ENCODE assay signal across 20 cellular contexts in the genomic region with DNA sequence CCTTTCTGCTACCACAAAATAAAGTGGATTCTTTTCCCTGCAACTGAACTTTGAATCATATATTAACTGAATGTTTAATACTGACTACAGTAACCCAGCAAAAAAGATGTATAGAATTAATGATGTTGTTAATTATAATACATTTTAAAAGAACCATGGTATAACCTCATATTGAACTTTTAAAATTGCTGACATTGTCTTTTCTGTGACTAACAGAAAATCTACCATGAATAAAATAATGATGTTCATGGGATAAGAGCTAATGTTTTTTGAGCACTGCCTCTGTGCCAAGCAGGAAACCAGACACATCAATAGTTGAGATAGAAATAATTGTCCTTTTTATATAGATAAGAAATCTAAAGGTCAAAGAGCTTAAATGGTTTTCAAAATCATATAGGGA.
DNase-seq lines count a peak whose midpoint lies in the region; ATAC-seq, FAIRE-seq and TF ChIP-seq lines count a peak whose summit lies in the region.
"Had no signal": no experiment of that assay in that cellular context is flagged by ENCODE, and none has a peak within 500 bp of the region (broad histone marks: within the 10 kb centered on the region; RNA-seq: fewer than 3 reads in every experiment).

No MANE protein-coding gene starts in this region.

- H4K20me1 ChIP-seq in IMR-90 (ENCODE audit: insufficient read depth, low read length) (no peaks in the 10 kb centered on the region), H1 (replicated peaks in 1 of 2; ENCODE audit: control insufficient read depth in 1 of 2, insufficient read depth in 2 of 2, low read length in 2 of 2) (no peaks in the 10 kb centered on the region)
- H4K20me1 ChIP-seq: BLaER1 treated with 17β-estradiol and CSF1 and Interleukin-3, amounts not matched to agents 10 nM and 100 nM had no signal

- no peak overlapping the region for H3K18ac ChIP-seq in IMR-90 (ENCODE audit: low read depth, low read length)
- no peak overlapping the region for H3K18ac ChIP-seq in H1 (ENCODE audit: extremely low read depth, low read length)

- TF ChIP-seq CTCF in A549 (IDR thresholded peaks at IDR 0.05) = no peak
- TF ChIP-seq CTCF in IMR-90 (conservative IDR thresholded peaks at IDR 0.05; ENCODE audit: low read depth, low read length) = no peak
- TF ChIP-seq CTCF in H1 (IDR thresholded peaks at IDR 0.05; ENCODE audit: control extremely low read depth in 1 of 3, insufficient read depth in 1 of 3, low read depth in 1 of 3, low read length in 3 of 3) = no peak

- H3K4me2 ChIP-seq in A549 = no peak overlapping the region
- H3K4me2 ChIP-seq in IMR-90 (ENCODE audit: low read depth, low read length) = no peak overlapping the region
- H3K4me2 ChIP-seq in H1 (ENCODE audit: insufficient read depth in 1 of 2, low read depth in 2 of 2, low read length in 2 of 2) = no peak overlapping the region
- H3K4me2 ChIP-seq: BLaER1 treated with 17β-estradiol and CSF1 and Interleukin-3, amounts not matched to agents 10 nM and 100 nM had no signal

- H3K9ac ChIP-seq in IMR-90 (ENCODE audit: low read depth, low read length) (no peak overlapping the region), H1 (replicated peaks in 1 of 4; ENCODE audit: extremely low read depth in 1 of 4, low read depth in 3 of 4, low read length in 3 of 4) (no peak overlapping the region)
- H3K9ac ChIP-seq: BLaER1 treated with 17β-estradiol and CSF1 and Interleukin-3, amounts not matched to agents 10 nM and 100 nM had no signal

- POLR2A ChIA-PET in A549 (lab: Yijun Ruan, JAX) (no interaction called here), IMR-90 (lab: Charles Lee; ENCODE audit: unreplicated experiment) (no interaction called here), H1 (lab: Charles Lee; ENCODE audit: partially characterized antibody) (no interaction called here)

- H3K36me3 ChIP-seq in IMR-90 (ENCODE audit: control insufficient read depth, insufficient read depth, low read length) (no peaks in the 10 kb centered on the region), H1 (ENCODE audit: control insufficient read depth in 2 of 4, insufficient read depth in 4 of 4, low read length in 3 of 4) (no peaks in the 10 kb centered on the region)
- H3K36me3 ChIP-seq: BLaER1 treated with 17β-estradiol and CSF1 and Interleukin-3, amounts not matched to agents 10 nM and 100 nM had no signal

- TF ChIP-seq RAD21 in A549 (conservative IDR thresholded peaks at IDR 0.05 in 1 of 2, IDR thresholded peaks at IDR 0.05 in 1 of 2) (no peak), IMR-90 (IDR thresholded peaks at IDR 0.05; ENCODE audit: low read length) (no peak), H1 (IDR thresholded peaks at IDR 0.05 in 1 of 2, conservative IDR thresholded peaks at IDR 0.05 in 1 of 2; ENCODE audit: low read depth in 2 of 2, low read length in 2 of 2) (no peak)

- H3K4ac ChIP-seq in IMR-90 (ENCODE audit: low read depth, low read length) (no peak overlapping the region), H1 (replicated peaks; ENCODE audit: insufficient read length, low read depth, low read length) (no peak overlapping the region)

- intact Hi-C loops in IMR-90 (cut with micrococcal nuclease) = no loop called here

- no peak overlapping the region for H2BK12ac ChIP-seq in H1 (ENCODE audit: low read depth, low read length)

- FAIRE-seq in A549 (lab: Jason Lieb, UNC) (no peak), H1 (lab: Jason Lieb, UNC) (no peak)
- FAIRE-seq: G401.6, GM12891, GM19239 had no signal

- no peaks in the 10 kb centered on the region for H3K36me3 Mint-ChIP-seq in T-helper 17 cell (ENCODE audit: low read depth)
- H3K36me3 Mint-ChIP-seq: CD8-positive, alpha-beta T cell had no signal

- H3K14ac ChIP-seq in IMR-90 (replicated peaks; ENCODE audit: low read depth, low read length) (no peak overlapping the region), H1 (ENCODE audit: insufficient read length) (no peak overlapping the region)

- dilution Hi-C loops in IMR-90 (cut with HindIII; ENCODE audit: low sequenced_read_pairs, unreplicated experiment) = no loop called here

- H2AFZ ChIP-seq in IMR-90 (replicated peaks; ENCODE audit: low read length, poor library complexity) = no peak overlapping the region
- H2AFZ ChIP-seq in H1 (ENCODE audit: low read length) = no peak overlapping the region

- DNase-seq in A549 (ENCODE audit: low read depth in 1 of 2, low spot score in 1 of 2) (no peak), IMR-90 (no peak), H1 (ENCODE audit: low read depth in 1 of 2, low spot score in 2 of 2) (no peak), T-helper 17 cell (no peak), NCI-H1436 treated with DMSO at 0.1 percent for 48 hours (lab: John Stamatoyannopoulos, UW) (no peak)
- DNase-seq: 8988T; AML-193; Caco-2; Calu3; CD4-positive, alpha-beta T cell; CD8-positive, alpha-beta T cell; DMS79 treated with DMSO at 0.1 percent for 48 hours; GF-D8 had no signal

- H4K91ac ChIP-seq in IMR-90 (ENCODE audit: insufficient read depth, low read depth, low read length) = no peak overlapping the region
- no peak overlapping the region for H4K91ac ChIP-seq in H1 (replicated peaks; ENCODE audit: insufficient read length, low read length)

- no peaks in the 10 kb centered on the region for H3K4me1 Mint-ChIP-seq in T-helper 17 cell
- H3K4me1 Mint-ChIP-seq: B cell had no signal

- no peak overlapping the region for H3K4me3 ChIP-seq in A549
- H3K4me3 ChIP-seq in IMR-90 (ENCODE audit: insufficient read depth, low read depth, low read length) = no peak overlapping the region
- H3K4me3 ChIP-seq in H1 (ENCODE audit: extremely low read depth in 1 of 4, insufficient read depth in 2 of 4, low read depth in 3 of 4, low read length in 4 of 4) = no peak overlapping the region
- H3K4me3 ChIP-seq: BLaER1 treated with 17β-estradiol and CSF1 and Interleukin-3, amounts not matched to agents 10 nM and 100 nM had no signal

- H3K27me3 ChIP-seq in IMR-90 (ENCODE audit: control insufficient read depth, insufficient read depth, low read length) = no peaks in the 10 kb centered on the region
- H3K27me3 ChIP-seq in H1 (replicated peaks in 1 of 4; ENCODE audit: control insufficient read depth in 3 of 4, extremely low read depth in 1 of 4, insufficient read depth in 3 of 4, low read length in 3 of 4) = no peaks in the 10 kb centered on the region
- H3K27me3 ChIP-seq: BLaER1 treated with 17β-estradiol and CSF1 and Interleukin-3, amounts not matched to agents 10 nM and 100 nM had no signal

- H3K23ac ChIP-seq in IMR-90 (ENCODE audit: low read depth, low read length) (no peak overlapping the region), H1 (ENCODE audit: insufficient read length) (no peak overlapping the region)

- H3K4me3 Mint-ChIP-seq in T-helper 17 cell = no peak overlapping the region
- H3K4me3 Mint-ChIP-seq: B cell; CD4-positive, alpha-beta T cell; CD8-positive, alpha-beta T cell had no signal

- H2BK15ac ChIP-seq in IMR-90 (ENCODE audit: low read depth, low read length) (no peak overlapping the region), H1 (ENCODE audit: low read length) (no peak overlapping the region)

- H3K23me2 ChIP-seq in H1 (ENCODE audit: low read depth, low read length) = no peaks in the 10 kb centered on the region

- H3K56ac ChIP-seq in IMR-90 (ENCODE audit: extremely low read depth, insufficient read depth, low read length) = no peak overlapping the region
- no peak overlapping the region for H3K56ac ChIP-seq in H1 (replicated peaks; ENCODE audit: insufficient read length, low read depth, low read length)

- H3K9me3 ChIP-seq in A549 = no peaks in the 10 kb centered on the region
- peaks cover 5% of the 10 kb centered on the region for H3K9me3 ChIP-seq in IMR-90 (ENCODE audit: control insufficient read depth, insufficient read depth, low read length)
- peaks cover 0 to 2% of the 10 kb centered on the region in 2 experiments; a peak in 1 of 4 replicates for H3K9me3 ChIP-seq in H1 (ENCODE audit: insufficient read depth in 2 of 2, low read depth in 1 of 2, low read length in 1 of 2)
- H3K9me3 ChIP-seq in T-helper 17 cell (ENCODE audit: control insufficient read depth, low read length, poor library complexity, severe bottlenecking) = no peaks in the 10 kb centered on the region
- H3K9me3 ChIP-seq: BLaER1 treated with 17β-estradiol and CSF1 and Interleukin-3, amounts not matched to agents 10 nM and 100 nM; Caco-2 had no signal

- H3K27ac ChIP-seq in A549 (no peak overlapping the region), IMR-90 (ENCODE audit: insufficient read depth, low read length) (no peak overlapping the region), H1 (ENCODE audit: low read depth, low read length) (no peak overlapping the region)
- H3K27ac ChIP-seq: BLaER1 treated with 17β-estradiol and CSF1 and Interleukin-3, amounts not matched to agents 10 nM and 100 nM; C4-2B had no signal

- CTCF ChIA-PET in A549 (lab: Yijun Ruan, JAX) = no interaction called here
- CTCF ChIA-PET in IMR-90 (lab: Yijun Ruan, JAX) = no interaction called here
- CTCF ChIA-PET in H1 (lab: Charles Lee; ENCODE audit: partially characterized antibody) = no interaction called here

- H3K79me1 ChIP-seq in IMR-90 (ENCODE audit: low read depth in 1 of 2, low read length in 2 of 2) = no peaks in the 10 kb centered on the region
- no peaks in the 10 kb centered on the region for H3K79me1 ChIP-seq in H1 (ENCODE audit: low read depth, low read length)

- no peak overlapping the region for H3K27ac Mint-ChIP-seq in T-helper 17 cell
- H3K27ac Mint-ChIP-seq: B cell; CD4-positive, alpha-beta T cell; CD8-positive, alpha-beta T cell had no signal

- H2BK5ac ChIP-seq in IMR-90 (ENCODE audit: low read depth, low read length, poor library complexity, severe bottlenecking) = no peak overlapping the region
- H2BK5ac ChIP-seq in H1 (ENCODE audit: low read depth, low read length) = no peak overlapping the region

- H4K8ac ChIP-seq in IMR-90 (ENCODE audit: low read depth in 2 of 2, low read length in 2 of 2) = no peak overlapping the region
- H4K8ac ChIP-seq in H1 (ENCODE audit: extremely low read depth, insufficient read depth, low read length) = no peak overlapping the region

- BruUV-seq in IMR-90 (replicated peaks; lab: Mats Ljungman, UMichigan) = no TSS peak

- in situ Hi-C loops in IMR-90 (cut with MboI; ENCODE audit: low sequenced_read_pairs) = no loop called here

- H3K9me1 ChIP-seq in IMR-90 (ENCODE audit: insufficient read depth, low read length) = no peaks in the 10 kb centered on the region

- TF ChIP-seq POLR2A in A549 (IDR thresholded peaks at IDR 0.05; ENCODE audit: low read length) (no peak), IMR-90 (IDR thresholded peaks at IDR 0.05; ENCODE audit: low read depth, low read length) (no peak), H1 (IDR thresholded peaks at IDR 0.05; ENCODE audit: control extremely low read depth in 1 of 2, low read depth in 2 of 2, low read length in 2 of 2) (no peak)

- ATAC-seq in A549 = no peak
- ATAC-seq in IMR-90 (ENCODE audit: low read depth) = no peak
- ATAC-seq in T-helper 17 cell = no peak
- ATAC-seq in GM21825 (IDR thresholded peaks at IDR 0.05; ENCODE audit: unreplicated experiment) = no peak
- ATAC-seq: CD8-positive, alpha-beta T cell had no signal

- H3K27me3 Mint-ChIP-seq in T-helper 17 cell = no peaks in the 10 kb centered on the region
- H3K27me3 Mint-ChIP-seq: B cell; CD4-positive, alpha-beta T cell had no signal

- no peak for TF ChIP-seq EP300 in A549 (IDR thresholded peaks at IDR 0.05)
- TF ChIP-seq EP300 in H1 (IDR thresholded peaks at IDR 0.05; ENCODE audit: borderline replicate concordance in 1 of 2, low read depth in 2 of 2, low read length in 2 of 2) = no peak

- H2AK5ac ChIP-seq in IMR-90 (ENCODE audit: low read depth, low read length) = no peak overlapping the region
- H2AK5ac ChIP-seq in H1 (ENCODE audit: low read depth, low read length) = no peak overlapping the region

- H2AK9ac ChIP-seq in IMR-90 (replicated peaks; ENCODE audit: low read depth, low read length, poor library complexity) = no peak overlapping the region

- H2BK20ac ChIP-seq in IMR-90 (ENCODE audit: low read depth, low read length) (no peak overlapping the region), H1 (ENCODE audit: low read length) (no peak overlapping the region)

- H4K5ac ChIP-seq in IMR-90 (ENCODE audit: low read depth, low read length) = no peak overlapping the region
- no peak overlapping the region for H4K5ac ChIP-seq in H1 (ENCODE audit: insufficient read length, low read depth, low read length)

- H3K4me1 ChIP-seq in A549 (no peaks in the 10 kb centered on the region), IMR-90 (ENCODE audit: control insufficient read depth, insufficient read depth, low read length) (no peaks in the 10 kb centered on the region), H1 (replicated peaks in 1 of 4; ENCODE audit: control insufficient read depth in 3 of 4, insufficient read depth in 4 of 4, low read length in 3 of 4) (no peaks in the 10 kb centered on the region)
- H3K4me1 ChIP-seq: BLaER1 treated with 17β-estradiol and CSF1 and Interleukin-3, amounts not matched to agents 10 nM and 100 nM; Caco-2 had no signal

- H3K79me2 ChIP-seq in H1 (ENCODE audit: control insufficient read depth in 1 of 2, insufficient read depth in 2 of 2, low read length in 2 of 2) = no peaks in the 10 kb centered on the region

- H2BK120ac ChIP-seq in IMR-90 (ENCODE audit: low read depth, low read length) (no peak overlapping the region), H1 (replicated peaks; ENCODE audit: low read depth, low read length) (no peak overlapping the region)

Comparison
In these comparisons a context has a peak if more than half of its experiments do, and no peak if none do; other contexts are left out.
1. Of the 18 proteins assayed by ChIP-seq in both H1 and A549: peak only in H1: none; only in A549: none; in both: MAFK; in neither: 17.